ENCODE assay signal across 17 cellular contexts in genomic region chr1:30508651-30509050, GRCh38.
A peak's percentile ranks its signal among the peaks of the same experiment; 100 is the strongest.
DNase-seq lines count a peak whose midpoint lies in the region; ATAC-seq and TF ChIP-seq lines count a peak whose summit lies in the region.
"Had no signal": no experiment of that assay in that cellular context is flagged by ENCODE, and none has a peak within 500 bp of the region (broad histone marks: within the 10 kb centered on the region; RNA-seq: fewer than 3 reads in every experiment).

No MANE protein-coding gene starts in this region.

- no peak for TF ChIP-seq POLR2A in gastroesophageal sphincter (IDR thresholded peaks at IDR 0.05)

- intact Hi-C loops in posterior vena cava (cut with DNase I): no loop called here
- intact Hi-C loops in activated CD4-positive, alpha-beta memory T cell treated with anti-CD3 and anti-CD28 coated beads for 36 hours (cut with micrococcal nuclease): no loop called here

- no peaks in the 10 kb centered on the region for H3K9me3 ChIP-seq in endodermal cell (ENCODE audit: control insufficient read depth, low read length)
- H3K9me3 ChIP-seq in gastroesophageal sphincter: no peaks in the 10 kb centered on the region
- H3K9me3 ChIP-seq: HAP-1 had no signal

- DNase-seq in D341Med (ENCODE audit: low spot score) (peak; percentile 5), GM03348 (ENCODE audit: low spot score) (peak; percentile 5), endodermal cell (peak; percentile 34), posterior vena cava (ENCODE audit: low spot score) (peak; percentile 26), NCI-H2107 treated with DMSO at 0.1 percent for 48 hours (lab: John Stamatoyannopoulos, UW; ENCODE audit: unreplicated experiment) (no peak), T-cell (no peak)
- no peak for DNase-seq in activated CD4-positive, alpha-beta memory T cell treated with anti-CD3 and anti-CD28 coated beads for 36 hours
- DNase-seq: C1 segment of cervical spinal cord; Calu3; CD4-positive, alpha-beta memory T cell; COR-L47; DMS153; DND-41; GOT3 had no signal

- TF ChIP-seq EP300 in gastroesophageal sphincter (IDR thresholded peaks at IDR 0.05): no peak

- no peaks in the 10 kb centered on the region for H3K36me3 ChIP-seq in endodermal cell (ENCODE audit: control insufficient read depth, insufficient read depth, low read length)
- H3K36me3 ChIP-seq in gastroesophageal sphincter: no peaks in the 10 kb centered on the region
- H3K36me3 ChIP-seq: HAP-1 had no signal

- TF ChIP-seq CTCF in endodermal cell (conservative IDR thresholded peaks at IDR 0.05): no peak
- TF ChIP-seq CTCF in gastroesophageal sphincter (IDR thresholded peaks at IDR 0.05): no peak

- H3K36me3 Mint-ChIP-seq in endodermal cell (ENCODE audit: low read depth) (no peaks in the 10 kb centered on the region), T-cell (no peaks in the 10 kb centered on the region)
- no peaks in the 10 kb centered on the region for H3K36me3 Mint-ChIP-seq in activated CD4-positive, alpha-beta memory T cell treated with anti-CD3 and anti-CD28 coated beads for 36 hours
- H3K36me3 Mint-ChIP-seq: CD4-positive, alpha-beta memory T cell had no signal

- H3K4me1 ChIP-seq in endodermal cell (ENCODE audit: control insufficient read depth, insufficient read depth, low read length): no peaks in the 10 kb centered on the region
- H3K4me1 ChIP-seq in gastroesophageal sphincter: no peaks in the 10 kb centered on the region
- H3K4me1 ChIP-seq: HAP-1 had no signal

- POLR2A ChIA-PET in activated CD4-positive, alpha-beta memory T cell treated with anti-CD3 and anti-CD28 coated beads for 36 hours (lab: Charles Lee): no interaction called here
- POLR2A ChIA-PET in T-cell (lab: Charles Lee): no interaction called here

- H3K27me3 ChIP-seq in endodermal cell (ENCODE audit: control insufficient read depth, insufficient read depth, low read length, poor library complexity, severe bottlenecking): no peaks in the 10 kb centered on the region
- H3K27me3 ChIP-seq in gastroesophageal sphincter: peaks cover 40% of the 10 kb centered on the region

- peaks cover 6% of the 10 kb centered on the region for H3K4me1 Mint-ChIP-seq in endodermal cell
- no peaks in the 10 kb centered on the region for H3K4me1 Mint-ChIP-seq in activated CD4-positive, alpha-beta memory T cell treated with anti-CD3 and anti-CD28 coated beads for 36 hours (ENCODE audit: low read depth)
- no peaks in the 10 kb centered on the region for H3K4me1 Mint-ChIP-seq in T-cell
- H3K4me1 Mint-ChIP-seq: CD4-positive, alpha-beta memory T cell had no signal

- H3K9me3 Mint-ChIP-seq in endodermal cell (peaks cover 7% of the 10 kb centered on the region), T-cell (peaks cover 0 to 4% (median 0%) of the 10 kb centered on the region in 3 donors)
- H3K9me3 Mint-ChIP-seq in activated CD4-positive, alpha-beta memory T cell treated with anti-CD3 and anti-CD28 coated beads for 36 hours: no peaks in the 10 kb centered on the region

- no peak overlapping the region for H3K9ac ChIP-seq in endodermal cell (ENCODE audit: extremely low read depth, low read length, poor library complexity, severe bottlenecking)

- ATAC-seq in gastroesophageal sphincter: no peak
- ATAC-seq in T-cell (replicated peaks in 1 of 4): no peak
- ATAC-seq: GM12878 had no signal

- H3K27ac ChIP-seq in endodermal cell (ENCODE audit: low read depth, low read length) (no peak overlapping the region), gastroesophageal sphincter (no peak overlapping the region)

- H3K27me3 Mint-ChIP-seq in endodermal cell (ENCODE audit: insufficient read depth) (no peaks in the 10 kb centered on the region), T-cell (peaks cover 17 to 29% of the 10 kb centered on the region in 2 donors)
- H3K27me3 Mint-ChIP-seq in activated CD4-positive, alpha-beta memory T cell treated with anti-CD3 and anti-CD28 coated beads for 36 hours: peaks cover 14% of the 10 kb centered on the region

- CTCF ChIA-PET in activated CD4-positive, alpha-beta memory T cell treated with anti-CD3 and anti-CD28 coated beads for 36 hours (lab: Charles Lee): no interaction called here
- CTCF ChIA-PET in T-cell (lab: Charles Lee): no interaction called here

- no peak overlapping the region for H3K4me3 Mint-ChIP-seq in endodermal cell
- H3K4me3 Mint-ChIP-seq in activated CD4-positive, alpha-beta memory T cell treated with anti-CD3 and anti-CD28 coated beads for 36 hours: no peak overlapping the region
- no peak overlapping the region for H3K4me3 Mint-ChIP-seq in T-cell
- H3K4me3 Mint-ChIP-seq: CD4-positive, alpha-beta memory T cell had no signal

- H3K4me3 ChIP-seq in endodermal cell (ENCODE audit: low read length) (no peak overlapping the region), gastroesophageal sphincter (no peak overlapping the region)
- H3K4me3 ChIP-seq: GM12878, HAP-1 had no signal

- no peak overlapping the region for H3K27ac Mint-ChIP-seq in endodermal cell
- H3K27ac Mint-ChIP-seq in activated CD4-positive, alpha-beta memory T cell treated with anti-CD3 and anti-CD28 coated beads for 36 hours: no peak overlapping the region
- no peak overlapping the region for H3K27ac Mint-ChIP-seq in T-cell

- 89 to 93% methylated on average over 12 to 13 of the region's 13 CpGs for WGBS in endodermal cell (ENCODE audit: insufficient coverage in 1 of 2, insufficient read length in 1 of 2), 2 experiments
- WGBS in gastroesophageal sphincter (ENCODE audit: low coverage in 1 of 2), 2 donors: 33 to 55% methylated on average over 5 to 10 of the region's 13 CpGs

Comparison
In these comparisons a context has a peak if more than half of its experiments do, and no peak if none do; other contexts are left out.
1. DNase-seq: peak in D341Med (single experiment), GM03348 (single experiment), endodermal cell (single experiment) and posterior vena cava (single experiment); none in NCI-H2107 treated with DMSO at 0.1 percent for 48 hours (single experiment), activated CD4-positive, alpha-beta memory T cell treated with anti-CD3 and anti-CD28 coated beads for 36 hours (single experiment) and T-cell (0 of 34).